ENCODE assay signal across 1 cellular context in genomic region chr15:85048430-85048829, GRCh38.
TF ChIP-seq lines count a peak whose summit lies in the region.

No MANE protein-coding gene starts in this region.

TF ChIP-seq in K562, 482 proteins besides CTCF, POLR2A, EP300 and RAD21 (continued from another document):
- no peak for TF ChIP-seq MYC (IDR thresholded peaks at IDR 0.05; ENCODE audit: low read depth, low read length)
- TF ChIP-seq MYC (CRISPR knock-in tag; IDR thresholded peaks at IDR 0.05; ENCODE audit: borderline replicate concordance, low read depth) = no peak
- no peak for TF ChIP-seq ZNF79 (CRISPR knock-in tag; IDR thresholded peaks at IDR 0.05; ENCODE audit: low read depth)
